Comparison of ENCODE assay signal across 8 cellular contexts in the genomic region with DNA sequence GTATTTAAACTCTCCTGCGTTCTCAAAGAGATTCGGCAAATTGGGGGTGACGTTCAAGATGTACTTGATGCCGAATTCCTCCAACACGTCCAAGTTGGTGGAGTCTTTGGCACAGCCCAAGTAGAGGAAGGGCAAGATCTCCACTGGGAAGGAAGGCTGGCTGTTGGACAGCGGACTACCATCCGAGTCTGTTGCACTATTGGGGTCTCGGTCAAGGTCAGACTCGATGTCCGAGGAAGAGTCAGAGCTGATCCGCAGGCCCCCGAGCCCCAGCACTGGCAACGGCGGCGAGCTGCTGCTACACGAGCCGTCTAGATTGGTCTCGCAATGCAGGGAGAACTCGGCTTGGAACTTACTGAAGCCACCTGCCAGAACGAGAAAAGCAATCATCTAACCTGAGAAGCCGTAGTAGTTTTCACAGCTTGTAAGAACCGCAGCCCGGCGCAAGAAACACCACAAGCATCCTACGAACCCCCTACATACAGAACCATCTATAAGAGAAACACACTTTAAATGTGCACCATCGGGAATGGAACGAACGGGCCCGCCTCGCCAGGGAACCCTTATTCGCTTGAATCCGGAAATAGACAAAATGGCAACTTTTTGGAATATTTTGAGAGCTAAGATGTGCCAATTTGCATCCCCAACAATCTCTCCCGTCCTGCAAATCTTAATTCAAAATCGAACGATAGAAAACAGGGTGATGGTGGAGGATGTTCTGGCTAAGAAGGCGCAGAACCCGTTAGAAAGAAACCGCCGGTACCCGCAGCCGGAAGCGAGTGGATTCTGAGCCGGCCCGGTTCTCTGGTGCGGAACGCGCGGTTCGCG. TPM values are rescaled to one million over a fixed set of nuclear protein-coding genes. Genes with fewer than 3 reads are reported as not detected.
DNase-seq lines count a peak whose midpoint lies in the region; ATAC-seq, FAIRE-seq and TF ChIP-seq lines count a peak whose summit lies in the region.

No MANE protein-coding gene starts in this region.

- H3K4me3 ChIP-seq in A549 (peak overlapping the region; percentile 70), HEK293 (ENCODE audit: low read depth, low read length) (peak overlapping the region; percentile 67), pancreas (peak overlapping the region; percentile 69 to 82 (median 76))

- CTCF ChIA-PET in A549 (lab: Yijun Ruan, JAX) (interaction anchor here (0.9 to 3.0 kb wide), 4 partner anchors 111 to 333 kb away, joined by 3 to 11 read pairs (median 4); no protein-coding TSS in a partner anchor), HEK293 (lab: Yijun Ruan, JAX) (interaction anchor here (0.7 to 3.3 kb wide), 5 partner anchors 25 to 178 kb away, joined by 3 to 15 read pairs (median 3); no protein-coding TSS in a partner anchor)

- intact Hi-C loops in pancreas (cut with DNase I), result loop anchor here in 1 of 3 donors (10.0 kb wide), 1 partner anchor 104 kb away; no protein-coding TSS in a partner anchor

- peak overlapping the region; percentile 96 for H3K27ac Mint-ChIP-seq in activated T-cell treated with anti-CD3 and anti-CD28 coated beads, Interleukin-2, amount 50 U/mL, for 24 hours

- WGBS in A549 (ENCODE audit: missing lambda C conversion rate), result 36% methylated on average over 48 of the region's 50 CpGs
- WGBS in pancreas, 2 donors, result 2 to 3% methylated on average over 48 to 50 of the region's 50 CpGs

- H3K36me3 Mint-ChIP-seq in activated T-cell treated with anti-CD3 and anti-CD28 coated beads, Interleukin-2, amount 50 U/mL, for 24 hours (ENCODE audit: low read depth), result peaks cover 59% of the 10 kb centered on the region

- H3K4me2 ChIP-seq in A549, result peak overlapping the region; percentile 82

- no peak for TF ChIP-seq RAD21 in A549 (conservative IDR thresholded peaks at IDR 0.05 in 1 of 2, IDR thresholded peaks at IDR 0.05 in 1 of 2)

- TF ChIP-seq CTCF in A549 (IDR thresholded peaks at IDR 0.05) (no peak), HEK293 (tag by site-specific recombination; IDR thresholded peaks at IDR 0.05) (no peak), foreskin keratinocyte (conservative IDR thresholded peaks at IDR 0.05) (no peak), pancreas (IDR thresholded peaks at IDR 0.05) (no peak)

- POLR2A ChIA-PET in A549 (lab: Yijun Ruan, JAX), result interaction anchor here (1.1 to 3.9 kb wide), 11 partner anchors 24 to 358 kb away, joined by 3 to 42 read pairs (median 5); a partner anchor contains a TSS
- POLR2A ChIA-PET in HEK293 (lab: Yijun Ruan, JAX), result interaction anchor here (0.8 to 2.6 kb wide), 4 partner anchors 23 to 174 kb away, joined by 3 to 16 read pairs (median 4); a partner anchor contains a TSS

- H3K27me3 Mint-ChIP-seq in activated T-cell treated with anti-CD3 and anti-CD28 coated beads, Interleukin-2, amount 50 U/mL, for 24 hours, result peaks cover 2% of the 10 kb centered on the region

- peaks cover 78% of the 10 kb centered on the region for H3K4me1 Mint-ChIP-seq in activated T-cell treated with anti-CD3 and anti-CD28 coated beads, Interleukin-2, amount 50 U/mL, for 24 hours (ENCODE audit: low read depth)

- peak overlapping the region; percentile 98 to 99 for H3K27ac ChIP-seq in A549
- H3K27ac ChIP-seq in HEK293 (ENCODE audit: extremely low read depth, low read depth, low read length), result peak overlapping the region; percentile 95; the same call in 1 of the 2 replicates
- peak overlapping the region; percentile 35 for H3K27ac ChIP-seq in foreskin keratinocyte
- H3K27ac ChIP-seq in pancreas, result peak overlapping the region; percentile 98 to 100 (median 99)

- no peak for TF ChIP-seq POLR2A in A549 (IDR thresholded peaks at IDR 0.05; ENCODE audit: low read length)

- TF ChIP-seq EP300 in A549 (IDR thresholded peaks at IDR 0.05), result no peak

- H3K9me3 Mint-ChIP-seq in activated T-cell treated with anti-CD3 and anti-CD28 coated beads, Interleukin-2, amount 50 U/mL, for 24 hours, result no peaks in the 10 kb centered on the region

- ATAC-seq in A549 (no peak), foreskin keratinocyte (no peak), pancreas (no peak), HG02798 (IDR thresholded peaks at IDR 0.05; ENCODE audit: poor library complexity, unreplicated experiment) (no peak), HG02870 (IDR thresholded peaks at IDR 0.05; ENCODE audit: unreplicated experiment) (no peak)

- no peak for DNase-seq in A549 (ENCODE audit: low read depth in 1 of 2, low spot score in 1 of 2)
- peak; percentile 59 for DNase-seq in activated T-cell treated with anti-CD3 and anti-CD28 coated beads, Interleukin-2, amount 50 U/mL, for 24 hours
- DNase-seq in foreskin keratinocyte, result no peak
- DNase-seq in pancreas, result peak in 2 of 6 donors; percentile 65 to 66
- DNase-seq in NCI-H1930 (lab: John Stamatoyannopoulos, UW), result no peak

- H3K36me3 ChIP-seq in HEK293 (ENCODE audit: control insufficient read depth in 2 of 2, insufficient read depth in 1 of 2, low read length in 2 of 2) (peaks cover 0 to 20% of the 10 kb centered on the region in 2 experiments; a peak in 2 of 3 replicates), pancreas (no peaks in the 10 kb centered on the region)

- H3K4me1 ChIP-seq in A549, result peaks cover 22% of the 10 kb centered on the region
- H3K4me1 ChIP-seq in HEK293 (ENCODE audit: control insufficient read depth, insufficient read depth, low read length), result peaks cover 31% of the 10 kb centered on the region
- peaks cover 25% of the 10 kb centered on the region for H3K4me1 ChIP-seq in foreskin keratinocyte
- peaks cover 12 to 30% (median 28%) of the 10 kb centered on the region in 3 donors for H3K4me1 ChIP-seq in pancreas

- no peaks in the 10 kb centered on the region for H3K9me3 ChIP-seq in A549
- no peaks in the 10 kb centered on the region for H3K9me3 ChIP-seq in HEK293 (ENCODE audit: control insufficient read depth, insufficient read depth, low read depth, low read length)
- no peaks in the 10 kb centered on the region for H3K9me3 ChIP-seq in pancreas

- no peaks in the 10 kb centered on the region for H3K27me3 ChIP-seq in foreskin keratinocyte
- no peaks in the 10 kb centered on the region for H3K27me3 ChIP-seq in pancreas

- FAIRE-seq in A549 (lab: Jason Lieb, UNC), result no peak
- no peak for FAIRE-seq in pancreas (lab: Jason Lieb, UNC)

- peak overlapping the region; percentile 96 for H3K4me3 Mint-ChIP-seq in activated T-cell treated with anti-CD3 and anti-CD28 coated beads, Interleukin-2, amount 50 U/mL, for 24 hours

TF ChIP-seq in A549, 52 proteins besides CTCF, POLR2A, EP300 and RAD21:
- TF ChIP-seq MYC (IDR thresholded peaks at IDR 0.05; ENCODE audit: borderline replicate concordance, low read length) (no peak), ZFP36 (IDR thresholded peaks at IDR 0.05; ENCODE audit: borderline replicate concordance, partially characterized antibody) (peak; percentile 6)
- TF ChIP-seq, protein P1, sequence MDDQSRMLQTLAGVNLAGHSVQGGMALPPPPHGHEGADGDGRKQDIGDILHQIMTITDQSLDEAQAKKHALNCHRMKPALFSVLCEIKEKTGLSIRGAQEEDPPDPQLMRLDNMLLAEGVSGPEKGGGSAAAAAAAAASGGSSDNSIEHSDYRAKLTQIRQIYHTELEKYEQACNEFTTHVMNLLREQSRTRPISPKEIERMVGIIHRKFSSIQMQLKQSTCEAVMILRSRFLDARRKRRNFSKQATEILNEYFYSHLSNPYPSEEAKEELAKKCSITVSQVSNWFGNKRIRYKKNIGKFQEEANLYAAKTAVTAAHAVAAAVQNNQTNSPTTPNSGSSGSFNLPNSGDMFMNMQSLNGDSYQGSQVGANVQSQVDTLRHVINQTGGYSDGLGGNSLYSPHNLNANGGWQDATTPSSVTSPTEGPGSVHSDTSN (IDR thresholded peaks at IDR 0.05), result no peak

TF ChIP-seq in HEK293, 187 proteins besides CTCF, POLR2A, EP300 and RAD21 (continues in another document):
- TF ChIP-seq ZNF664 (tag by site-specific recombination; IDR thresholded peaks at IDR 0.05) (no peak), SALL2 (tag by site-specific recombination; IDR thresholded peaks at IDR 0.05; ENCODE audit: borderline replicate concordance) (no peak), ZBTB17 (tag by site-specific recombination; IDR thresholded peaks at IDR 0.05) (no peak), ZNF169 (tag by site-specific recombination; IDR thresholded peaks at IDR 0.05) (no peak), ZNF670 (tag by site-specific recombination; IDR thresholded peaks at IDR 0.05; ENCODE audit: low read depth) (no peak)
- TF ChIP-seq, protein P2, sequence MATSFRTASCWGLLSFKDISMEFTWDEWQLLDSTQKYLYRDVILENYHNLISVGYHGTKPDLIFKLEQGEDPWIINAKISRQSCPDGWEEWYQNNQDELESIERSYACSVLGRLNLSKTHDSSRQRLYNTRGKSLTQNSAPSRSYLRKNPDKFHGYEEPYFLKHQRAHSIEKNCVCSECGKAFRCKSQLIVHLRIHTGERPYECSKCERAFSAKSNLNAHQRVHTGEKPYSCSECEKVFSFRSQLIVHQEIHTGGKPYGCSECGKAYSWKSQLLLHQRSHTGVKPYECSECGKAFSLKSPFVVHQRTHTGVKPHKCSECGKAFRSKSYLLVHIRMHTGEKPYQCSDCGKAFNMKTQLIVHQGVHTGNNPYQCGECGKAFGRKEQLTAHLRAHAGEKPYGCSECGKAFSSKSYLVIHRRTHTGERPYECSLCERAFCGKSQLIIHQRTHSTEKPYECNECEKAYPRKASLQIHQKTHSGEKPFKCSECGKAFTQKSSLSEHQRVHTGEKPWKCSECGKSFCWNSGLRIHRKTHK (tag by site-specific recombination; IDR thresholded peaks at IDR 0.05), result no peak
- TF ChIP-seq, protein P3, sequence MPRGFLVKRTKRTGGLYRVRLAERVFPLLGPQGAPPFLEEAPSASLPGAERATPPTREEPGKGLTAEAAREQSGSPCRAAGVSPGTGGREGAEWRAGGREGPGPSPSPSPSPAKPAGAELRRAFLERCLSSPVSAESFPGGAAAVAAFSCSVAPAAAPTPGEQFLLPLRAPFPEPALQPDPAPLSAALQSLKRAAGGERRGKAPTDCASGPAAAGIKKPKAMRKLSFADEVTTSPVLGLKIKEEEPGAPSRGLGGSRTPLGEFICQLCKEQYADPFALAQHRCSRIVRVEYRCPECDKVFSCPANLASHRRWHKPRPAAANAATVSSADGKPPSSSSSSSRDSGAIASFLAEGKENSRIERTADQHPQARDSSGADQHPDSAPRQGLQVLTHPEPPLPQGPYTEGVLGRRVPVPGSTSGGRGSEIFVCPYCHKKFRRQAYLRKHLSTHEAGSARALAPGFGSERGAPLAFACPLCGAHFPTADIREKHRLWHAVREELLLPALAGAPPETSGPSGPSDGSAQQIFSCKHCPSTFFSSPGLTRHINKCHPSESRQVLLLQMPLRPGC (tag by site-specific recombination; IDR thresholded peaks at IDR 0.05), result 0 out of 2 replicates have a peak, but pooled peaks have one; percentile 11

RNA-seq across cellular contexts. Expression of a gene that starts 1.4 kb away (rescaled TPM):
- polyA plus RNA-seq in A549 (2011; rRNA removed), result 27.0 and 31.4 TPM in 2 replicates
- 33.9 and 35.4 TPM in 2 replicates for polyA plus RNA-seq in A549 (2012; cell fraction: cytosol; rRNA removed)
- 59.3 and 116 TPM in 2 replicates for polyA plus RNA-seq in A549 (2012; cell fraction: nucleus; rRNA removed)
- polyA plus RNA-seq in A549 (2017; fragmentation: RNase III; extraction: RNeasy Plus Mini Kit Qiagen cat#74134 plus additional on column Dnase treatment), result 2.5 to 3.8 TPM (median 3.5 TPM) in 3 replicates
- polyA minus RNA-seq in A549 (2011; rRNA and poly(A)+ RNA removed), result 56.1 and 60.4 TPM in 2 replicates
- 163 and 174 TPM in 2 replicates for total RNA-seq in foreskin keratinocyte
- 46.0 and 62.1 TPM in 2 replicates for polyA plus RNA-seq in foreskin keratinocyte
- 10 to 100 TPM in 4 of 6 donors, 1 to 10 TPM in 2; 5.3 to 26.1 (median 15.3) TPM for total RNA-seq in pancreas
- polyA plus RNA-seq in pancreas, result 10 to 100 TPM in 1 of 2 donors, 1 to 10 TPM in 1; 7.0 to 13.1 TPM

Comparison
In these comparisons a context has a peak if more than half of its experiments do, and no peak if none do; other contexts are left out.
1. H3K27ac ChIP-seq: peak in every context shown above with its lines; median percentile 99 in pancreas; 98 in A549; 95 in HEK293; 35 in foreskin keratinocyte.